ENCODE assay signal across 16 cellular contexts in the genomic region with DNA sequence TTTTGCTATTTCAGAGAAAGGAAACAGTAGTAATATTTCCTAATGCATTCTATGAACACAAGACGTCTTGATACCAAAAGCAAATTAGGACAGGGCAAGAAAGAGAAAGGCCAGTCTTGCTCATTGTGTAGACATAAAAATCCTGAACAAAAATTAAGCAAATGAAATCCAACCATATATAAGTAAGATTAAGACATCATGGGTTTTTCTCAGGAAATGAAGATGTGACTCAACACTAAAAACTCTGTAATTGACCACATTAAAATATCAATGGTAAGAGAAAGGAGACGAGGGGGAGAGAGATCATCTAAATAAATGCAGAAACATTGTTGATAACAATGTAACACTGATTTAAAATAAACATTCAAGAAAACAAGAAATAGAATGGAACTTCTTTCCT.
"Had no signal": no experiment of that assay in that cellular context is flagged by ENCODE, and none has a peak within 500 bp of the region (broad histone marks: within the 10 kb centered on the region; RNA-seq: fewer than 3 reads in every experiment).

No MANE protein-coding gene starts in this region.

- H3K36me3 Mint-ChIP-seq: activated CD4-positive, alpha-beta memory T cell treated with anti-CD3 and anti-CD28 coated beads for 36 hours; activated naive CD8-positive, alpha-beta T cell treated with anti-CD3 and anti-CD28 coated beads, Interleukin-2, amount 10 ng/mL, durations not matched to agents 7 days and 5 days; natural killer cell; stimulated activated memory B cell treated with anti-CD40 and anti-IgM and Interleukin-4, amounts not matched to agents 10 μg/mL and 1 μg/mL and 100 μg/mL, for 72 hours had no signal

- H3K4me1 Mint-ChIP-seq: activated naive CD8-positive, alpha-beta T cell treated with anti-CD3 and anti-CD28 coated beads, Interleukin-2, amount 10 ng/mL, durations not matched to agents 7 days and 5 days; central memory CD8-positive, alpha-beta T cell; natural killer cell; stimulated activated memory B cell treated with anti-CD40 and anti-IgM and Interleukin-4, amounts not matched to agents 10 μg/mL and 1 μg/mL and 100 μg/mL, for 72 hours had no signal

- H3K4me1 ChIP-seq: vagina had no signal

- H3K9me3 ChIP-seq: tibial artery, vagina had no signal

- H3K4me3 ChIP-seq: tibial artery, vagina had no signal

- ATAC-seq: activated T-cell treated with anti-CD3 and anti-CD28 coated beads, Interleukin-2, amount 50 U/mL, for 4 hours; left lobe of liver; natural killer cell; right cardiac atrium; stimulated activated memory B cell treated with anti-CD40 and anti-IgM and Interleukin-4, amounts not matched to agents 10 μg/mL and 1 μg/mL and 100 μg/mL, for 72 hours had no signal

- H3K27me3 ChIP-seq: tibial artery, vagina had no signal

- H3K4me3 Mint-ChIP-seq: activated CD4-positive, alpha-beta memory T cell treated with anti-CD3 and anti-CD28 coated beads for 36 hours; activated naive CD8-positive, alpha-beta T cell treated with anti-CD3 and anti-CD28 coated beads, Interleukin-2, amount 10 ng/mL, durations not matched to agents 7 days and 5 days; activated T-cell treated with anti-CD3 and anti-CD28 coated beads, Interleukin-2, amount 50 U/mL, for 4 hours; central memory CD8-positive, alpha-beta T cell; natural killer cell; stimulated activated memory B cell treated with anti-CD40 and anti-IgM and Interleukin-4, amounts not matched to agents 10 μg/mL and 1 μg/mL and 100 μg/mL, for 72 hours had no signal

- H3K27ac ChIP-seq: epithelial cell of prostate, tibial artery, vagina had no signal

- DNase-seq: activated CD4-positive, alpha-beta memory T cell treated with anti-CD3 and anti-CD28 coated beads for 36 hours; activated CD4-positive, alpha-beta T cell treated with anti-CD3 and anti-CD28 coated beads for 1 hour; activated gamma-delta T cell treated with Interleukin-2 at 50 U/mL for 16 hours; activated naive CD8-positive, alpha-beta T cell treated with anti-CD3 and anti-CD28 coated beads, Interleukin-2, amount 10 ng/mL, durations not matched to agents 7 days and 5 days; activated T-cell treated with anti-CD3 and anti-CD28 coated beads, Interleukin-2, amount 50 U/mL, for 4 hours; aorta; effector memory CD4-positive, alpha-beta T cell; natural killer cell; right cardiac atrium; T-helper 9 cell; tibial artery had no signal

- H3K27ac Mint-ChIP-seq: activated CD4-positive, alpha-beta memory T cell treated with anti-CD3 and anti-CD28 coated beads for 36 hours; activated naive CD8-positive, alpha-beta T cell treated with anti-CD3 and anti-CD28 coated beads, Interleukin-2, amount 10 ng/mL, durations not matched to agents 7 days and 5 days; natural killer cell; stimulated activated memory B cell treated with anti-CD40 and anti-IgM and Interleukin-4, amounts not matched to agents 10 μg/mL and 1 μg/mL and 100 μg/mL, for 72 hours had no signal

- H3K36me3 ChIP-seq: tibial artery, vagina had no signal

- H3K9me3 Mint-ChIP-seq: activated CD4-positive, alpha-beta memory T cell treated with anti-CD3 and anti-CD28 coated beads for 36 hours; activated naive CD8-positive, alpha-beta T cell treated with anti-CD3 and anti-CD28 coated beads, Interleukin-2, amount 10 ng/mL, durations not matched to agents 7 days and 5 days; activated T-cell treated with anti-CD3 and anti-CD28 coated beads, Interleukin-2, amount 50 U/mL, for 4 hours; central memory CD8-positive, alpha-beta T cell; natural killer cell had no signal
